In the genomic region with DNA sequence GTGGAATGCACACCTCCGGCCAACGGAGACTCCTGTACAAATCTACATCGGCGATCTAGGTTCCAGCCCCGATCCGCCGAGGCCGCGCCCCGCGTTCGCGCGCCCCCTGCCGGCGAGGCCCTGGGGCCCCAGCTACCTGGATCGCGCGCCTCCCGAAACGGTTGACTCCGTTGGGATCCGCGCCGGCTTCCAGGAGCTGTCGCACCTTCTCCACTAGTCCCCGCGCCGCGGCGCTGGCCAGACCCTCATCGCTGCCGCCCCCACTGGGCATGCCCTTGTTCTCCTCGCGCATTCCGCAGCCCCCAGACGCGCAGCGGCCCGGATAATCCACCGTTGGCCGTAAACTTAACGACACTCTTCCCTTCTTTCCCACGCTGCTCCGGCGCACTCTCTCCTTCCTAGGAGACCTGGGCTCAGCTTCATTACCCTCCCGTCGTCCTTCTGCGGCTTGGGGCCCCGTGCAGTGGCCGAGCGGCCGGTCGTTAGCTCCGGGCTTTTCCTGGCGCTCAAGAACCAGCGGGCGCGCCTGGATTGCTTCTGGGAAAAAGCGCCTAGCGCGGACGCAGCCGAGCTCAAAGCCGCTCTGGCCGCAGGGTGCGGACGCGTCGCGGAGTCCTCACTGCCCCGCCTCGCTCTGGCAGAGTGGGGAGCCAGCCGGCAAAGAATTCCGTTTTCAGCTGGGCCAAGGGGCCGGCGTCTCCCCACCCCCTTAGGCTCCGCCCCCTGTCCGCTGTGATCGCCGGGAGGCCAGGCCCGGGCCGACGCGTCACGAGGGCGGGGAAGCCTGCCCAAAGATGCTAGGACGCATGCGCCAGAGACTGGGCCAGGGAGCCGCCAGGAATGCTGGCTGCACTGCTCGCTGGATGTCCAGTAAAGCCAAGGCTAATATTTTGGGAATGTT, we compare ENCODE assay signal across 1 cellular context.
TF ChIP-seq lines count a peak whose summit lies in the region.

Gene CDKN2B (minus strand): TSS at position 644 of the 901 bp plus-strand sequence. CDS start 352 bp downstream, at position 292.

TF ChIP-seq in HepG2, 621 proteins besides CTCF, POLR2A, EP300 and RAD21 (continued from another document and continues in another):
- TF ChIP-seq ZNF766 (CRISPR knock-in tag; IDR thresholded peaks at IDR 0.05; ENCODE audit: borderline replicate concordance): no peak
- TF ChIP-seq HMG20B (CRISPR knock-in tag; conservative IDR thresholded peaks at IDR 0.05): 0 out of 2 replicates have a peak, but pooled peaks have one; percentile 10
- peak; percentile 88; the same call in 1 of the 2 replicates for TF ChIP-seq TFAP4 (IDR thresholded peaks at IDR 0.05; ENCODE audit: borderline replicate concordance, low read depth)
- TF ChIP-seq, protein P1, sequence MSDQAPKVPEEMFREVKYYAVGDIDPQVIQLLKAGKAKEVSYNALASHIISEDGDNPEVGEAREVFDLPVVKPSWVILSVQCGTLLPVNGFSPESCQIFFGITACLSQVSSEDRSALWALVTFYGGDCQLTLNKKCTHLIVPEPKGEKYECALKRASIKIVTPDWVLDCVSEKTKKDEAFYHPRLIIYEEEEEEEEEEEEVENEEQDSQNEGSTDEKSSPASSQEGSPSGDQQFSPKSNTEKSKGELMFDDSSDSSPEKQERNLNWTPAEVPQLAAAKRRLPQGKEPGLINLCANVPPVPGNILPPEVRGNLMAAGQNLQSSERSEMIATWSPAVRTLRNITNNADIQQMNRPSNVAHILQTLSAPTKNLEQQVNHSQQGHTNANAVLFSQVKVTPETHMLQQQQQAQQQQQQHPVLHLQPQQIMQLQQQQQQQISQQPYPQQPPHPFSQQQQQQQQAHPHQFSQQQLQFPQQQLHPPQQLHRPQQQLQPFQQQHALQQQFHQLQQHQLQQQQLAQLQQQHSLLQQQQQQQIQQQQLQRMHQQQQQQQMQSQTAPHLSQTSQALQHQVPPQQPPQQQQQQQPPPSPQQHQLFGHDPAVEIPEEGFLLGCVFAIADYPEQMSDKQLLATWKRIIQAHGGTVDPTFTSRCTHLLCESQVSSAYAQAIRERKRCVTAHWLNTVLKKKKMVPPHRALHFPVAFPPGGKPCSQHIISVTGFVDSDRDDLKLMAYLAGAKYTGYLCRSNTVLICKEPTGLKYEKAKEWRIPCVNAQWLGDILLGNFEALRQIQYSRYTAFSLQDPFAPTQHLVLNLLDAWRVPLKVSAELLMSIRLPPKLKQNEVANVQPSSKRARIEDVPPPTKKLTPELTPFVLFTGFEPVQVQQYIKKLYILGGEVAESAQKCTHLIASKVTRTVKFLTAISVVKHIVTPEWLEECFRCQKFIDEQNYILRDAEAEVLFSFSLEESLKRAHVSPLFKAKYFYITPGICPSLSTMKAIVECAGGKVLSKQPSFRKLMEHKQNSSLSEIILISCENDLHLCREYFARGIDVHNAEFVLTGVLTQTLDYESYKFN (CRISPR knock-in tag; conservative IDR thresholded peaks at IDR 0.05): peak; percentile 34; the same call in 1 of the 2 replicates
- no peak for TF ChIP-seq SNRNP70 (IDR thresholded peaks at IDR 0.05; ENCODE audit: low read depth, low read length)
- TF ChIP-seq ZGPAT (CRISPR knock-in tag; IDR thresholded peaks at IDR 0.05): peak; percentile 60; the same call in 1 of the 2 replicates
- peak; percentile 34; the same call in 1 of the 2 replicates for TF ChIP-seq BRCA1 (CRISPR knock-in tag; IDR thresholded peaks at IDR 0.05)
- TF ChIP-seq NBN (conservative IDR thresholded peaks at IDR 0.05): no peak
- TF ChIP-seq ZNF839 (CRISPR knock-in tag; IDR thresholded peaks at IDR 0.05; ENCODE audit: borderline replicate concordance): peak; percentile 34; the same call in 1 of the 2 replicates
- TF ChIP-seq, protein P2, sequence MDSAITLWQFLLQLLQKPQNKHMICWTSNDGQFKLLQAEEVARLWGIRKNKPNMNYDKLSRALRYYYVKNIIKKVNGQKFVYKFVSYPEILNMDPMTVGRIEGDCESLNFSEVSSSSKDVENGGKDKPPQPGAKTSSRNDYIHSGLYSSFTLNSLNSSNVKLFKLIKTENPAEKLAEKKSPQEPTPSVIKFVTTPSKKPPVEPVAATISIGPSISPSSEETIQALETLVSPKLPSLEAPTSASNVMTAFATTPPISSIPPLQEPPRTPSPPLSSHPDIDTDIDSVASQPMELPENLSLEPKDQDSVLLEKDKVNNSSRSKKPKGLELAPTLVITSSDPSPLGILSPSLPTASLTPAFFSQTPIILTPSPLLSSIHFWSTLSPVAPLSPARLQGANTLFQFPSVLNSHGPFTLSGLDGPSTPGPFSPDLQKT (CRISPR knock-in tag; IDR thresholded peaks at IDR 0.05; ENCODE audit: borderline replicate concordance): peak; percentile 29; the same call in 1 of the 2 replicates
- 0 out of 2 replicates have a peak, but pooled peaks have one; percentile 29 for TF ChIP-seq ZNF446 (CRISPR knock-in tag; IDR thresholded peaks at IDR 0.05)
- TF ChIP-seq DRAP1 (CRISPR knock-in tag; IDR thresholded peaks at IDR 0.05): peak; percentile 65; the same call in 1 of the 2 replicates
- no peak for TF ChIP-seq SOX6 (IDR thresholded peaks at IDR 0.05)
- TF ChIP-seq SOX6 (CRISPR knock-in tag; IDR thresholded peaks at IDR 0.05): peak; percentile 41; the same call in 1 of the 2 replicates
- no peak for TF ChIP-seq SP1 (IDR thresholded peaks at IDR 0.05)
- peak; percentile 44; the same call in 1 of the 2 replicates for TF ChIP-seq SP1 (CRISPR knock-in tag; IDR thresholded peaks at IDR 0.05)
- TF ChIP-seq CBX1 (IDR thresholded peaks at IDR 0.05; ENCODE audit: low read depth): no peak
- TF ChIP-seq REL (CRISPR knock-in tag; conservative IDR thresholded peaks at IDR 0.05): no peak
- no peak for TF ChIP-seq NFE2 (CRISPR knock-in tag; IDR thresholded peaks at IDR 0.05)
- TF ChIP-seq THAP11 (CRISPR knock-in tag; IDR thresholded peaks at IDR 0.05): peak; percentile 11; the same call in 1 of the 2 replicates
- peak; percentile 65; the same call in 1 of the 2 replicates for TF ChIP-seq PHF8 (CRISPR knock-in tag; IDR thresholded peaks at IDR 0.05)
- peak; percentile 92; the same call in 1 of the 2 replicates for TF ChIP-seq ZNF598 (CRISPR knock-in tag; IDR thresholded peaks at IDR 0.05; ENCODE audit: borderline replicate concordance)
- no peak for TF ChIP-seq ZNF615 (CRISPR knock-in tag; IDR thresholded peaks at IDR 0.05; ENCODE audit: borderline replicate concordance)
- TF ChIP-seq NR0B2 (CRISPR knock-in tag; IDR thresholded peaks at IDR 0.05): 0 out of 2 replicates have a peak, but pooled peaks have one; percentile 49
- no peak for TF ChIP-seq RFX1 (IDR thresholded peaks at IDR 0.05)
- no peak for TF ChIP-seq HNRNPH1 (optimal IDR thresholded peaks at IDR 0.05; ENCODE audit: low read depth, low read length)
- TF ChIP-seq ARID5B (CRISPR knock-in tag; IDR thresholded peaks at IDR 0.05): peak; percentile 57; the same call in 1 of the 2 replicates
- TF ChIP-seq, protein P3, sequence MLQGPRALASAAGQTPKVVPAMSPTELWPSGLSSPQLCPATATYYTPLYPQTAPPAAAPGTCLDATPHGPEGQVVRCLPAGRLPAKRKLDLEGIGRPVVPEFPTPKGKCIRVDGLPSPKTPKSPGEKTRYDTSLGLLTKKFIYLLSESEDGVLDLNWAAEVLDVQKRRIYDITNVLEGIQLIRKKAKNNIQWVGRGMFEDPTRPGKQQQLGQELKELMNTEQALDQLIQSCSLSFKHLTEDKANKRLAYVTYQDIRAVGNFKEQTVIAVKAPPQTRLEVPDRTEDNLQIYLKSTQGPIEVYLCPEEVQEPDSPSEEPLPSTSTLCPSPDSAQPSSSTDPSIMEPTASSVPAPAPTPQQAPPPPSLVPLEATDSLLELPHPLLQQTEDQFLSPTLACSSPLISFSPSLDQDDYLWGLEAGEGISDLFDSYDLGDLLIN (CRISPR knock-in tag; IDR thresholded peaks at IDR 0.05; ENCODE audit: borderline replicate concordance): no peak
- 0 out of 2 replicates have a peak, but pooled peaks have one; percentile 22 for TF ChIP-seq ZBTB38 (CRISPR knock-in tag; IDR thresholded peaks at IDR 0.05)
- TF ChIP-seq SAP130 (CRISPR knock-in tag; IDR thresholded peaks at IDR 0.05; ENCODE audit: low read depth): peak; percentile 73
- TF ChIP-seq, protein P4, sequence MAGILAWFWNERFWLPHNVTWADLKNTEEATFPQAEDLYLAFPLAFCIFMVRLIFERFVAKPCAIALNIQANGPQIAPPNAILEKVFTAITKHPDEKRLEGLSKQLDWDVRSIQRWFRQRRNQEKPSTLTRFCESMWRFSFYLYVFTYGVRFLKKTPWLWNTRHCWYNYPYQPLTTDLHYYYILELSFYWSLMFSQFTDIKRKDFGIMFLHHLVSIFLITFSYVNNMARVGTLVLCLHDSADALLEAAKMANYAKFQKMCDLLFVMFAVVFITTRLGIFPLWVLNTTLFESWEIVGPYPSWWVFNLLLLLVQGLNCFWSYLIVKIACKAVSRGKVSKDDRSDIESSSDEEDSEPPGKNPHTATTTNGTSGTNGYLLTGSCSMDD (CRISPR knock-in tag; IDR thresholded peaks at IDR 0.05): no peak
- peak; percentile 64; the same call in 1 of the 2 replicates for TF ChIP-seq HIVEP1 (CRISPR knock-in tag; IDR thresholded peaks at IDR 0.05)
- TF ChIP-seq, protein P5, sequence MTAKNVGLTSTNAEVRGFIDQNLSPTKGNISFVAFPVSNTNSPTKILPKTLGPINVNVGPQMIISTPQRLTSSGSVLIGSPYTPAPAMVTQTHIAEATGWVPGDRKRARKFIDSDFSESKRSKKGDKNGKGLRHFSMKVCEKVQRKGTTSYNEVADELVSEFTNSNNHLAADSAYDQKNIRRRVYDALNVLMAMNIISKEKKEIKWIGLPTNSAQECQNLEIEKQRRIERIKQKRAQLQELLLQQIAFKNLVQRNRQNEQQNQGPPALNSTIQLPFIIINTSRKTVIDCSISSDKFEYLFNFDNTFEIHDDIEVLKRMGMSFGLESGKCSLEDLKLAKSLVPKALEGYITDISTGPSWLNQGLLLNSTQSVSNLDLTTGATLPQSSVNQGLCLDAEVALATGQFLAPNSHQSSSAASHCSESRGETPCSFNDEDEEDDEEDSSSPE (CRISPR knock-in tag; IDR thresholded peaks at IDR 0.05): peak; percentile 48; the same call in 1 of the 2 replicates
- TF ChIP-seq, protein P6, sequence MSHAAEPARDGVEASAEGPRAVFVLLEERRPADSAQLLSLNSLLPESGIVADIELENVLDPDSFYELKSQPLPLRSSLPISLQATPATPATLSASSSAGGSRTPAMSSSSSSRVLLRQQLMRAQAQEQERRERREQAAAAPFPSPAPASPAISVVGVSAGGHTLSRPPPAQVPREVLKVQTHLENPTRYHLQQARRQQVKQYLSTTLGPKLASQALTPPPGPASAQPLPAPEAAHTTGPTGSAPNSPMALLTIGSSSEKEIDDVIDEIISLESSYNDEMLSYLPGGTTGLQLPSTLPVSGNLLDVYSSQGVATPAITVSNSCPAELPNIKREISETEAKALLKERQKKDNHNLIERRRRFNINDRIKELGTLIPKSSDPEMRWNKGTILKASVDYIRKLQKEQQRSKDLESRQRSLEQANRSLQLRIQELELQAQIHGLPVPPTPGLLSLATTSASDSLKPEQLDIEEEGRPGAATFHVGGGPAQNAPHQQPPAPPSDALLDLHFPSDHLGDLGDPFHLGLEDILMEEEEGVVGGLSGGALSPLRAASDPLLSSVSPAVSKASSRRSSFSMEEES (CRISPR knock-in tag; IDR thresholded peaks at IDR 0.05): peak; percentile 33; the same call in 1 of the 2 replicates
- peak; percentile 44; the same call in 1 of the 2 replicates for TF ChIP-seq ARNT2 (CRISPR knock-in tag; IDR thresholded peaks at IDR 0.05; ENCODE audit: low read depth)
- TF ChIP-seq MEIS1 (CRISPR knock-in tag; IDR thresholded peaks at IDR 0.05; ENCODE audit: borderline replicate concordance): peak; percentile 68; the same call in 1 of the 2 replicates
- 0 out of 2 replicates have a peak, but pooled peaks have one; percentile 32 for TF ChIP-seq ZNF337 (CRISPR knock-in tag; IDR thresholded peaks at IDR 0.05; ENCODE audit: borderline replicate concordance, low read depth)
